ENCODE assay signal across 8 cellular contexts in genomic region chr17:77366558-77367245, GRCh38.
DNase-seq lines count a peak whose midpoint lies in the region; ATAC-seq, FAIRE-seq and TF ChIP-seq lines count a peak whose summit lies in the region.

No MANE protein-coding gene starts in this region.

- DNase-seq in Calu3 (no peak), MM.1S (peak; percentile 83), H1 (ENCODE audit: low read depth in 1 of 2, low spot score in 2 of 2) (peak in 1 of 2 experiments; percentile 42), osteoblast (ENCODE audit: insufficient read length, low spot score, missing footprints) (peak; percentile 87), PC-9 (no peak), NOMO-1 (lab: John Stamatoyannopoulos, UW; ENCODE audit: unreplicated experiment in 2 of 2) (no peak)
- DNase-seq in stimulated activated CD4-positive, alpha-beta T cell treated with anti-CD3 and anti-CD28 coated beads, Interleukin-15, amount 100 ng/mL, for 24 hours: no peak

- H4K5ac ChIP-seq in H1 (ENCODE audit: insufficient read length, low read depth, low read length): no peak overlapping the region

- H3K36me3 ChIP-seq in MM.1S (replicated peaks; ENCODE audit: insufficient read depth, low read length) (no peaks in the 10 kb centered on the region), H1 (ENCODE audit: control insufficient read depth in 2 of 4, insufficient read depth in 4 of 4, low read length in 3 of 4) (no peaks in the 10 kb centered on the region), osteoblast (ENCODE audit: insufficient read depth, low read length) (peaks cover 7% of the 10 kb centered on the region), PC-9 (ENCODE audit: low read depth) (no peaks in the 10 kb centered on the region)

- no peak overlapping the region for H2BK5ac ChIP-seq in H1 (ENCODE audit: low read depth, low read length)

- H3K14ac ChIP-seq in H1 (ENCODE audit: insufficient read length): no peak overlapping the region

- H3K4me2 ChIP-seq in MM.1S (ENCODE audit: low read depth, low read length) (peak overlapping the region; percentile 71), H1 (ENCODE audit: insufficient read depth in 1 of 2, low read depth in 2 of 2, low read length in 2 of 2) (peak overlapping the region in 1 of 2 experiments; percentile 13; a peak in 2 of 4 replicates), osteoblast (ENCODE audit: insufficient read depth, low read length) (peak overlapping the region; percentile 48), PC-9 (no peak overlapping the region)

- H3K4ac ChIP-seq in H1 (replicated peaks; ENCODE audit: insufficient read length, low read depth, low read length): no peak overlapping the region

- CTCF ChIA-PET in Calu3 (lab: Charles Lee): interaction anchor here (0.6 to 2.2 kb wide), 3 partner anchors 26 to 849 kb away, joined by 4 to 6 read pairs (median 5); no protein-coding TSS in a partner anchor
- CTCF ChIA-PET in H1 (lab: Charles Lee; ENCODE audit: partially characterized antibody): interaction anchor here (0.8 to 2.3 kb wide), 4 partner anchors 9 to 62 kb away, joined by 3 to 12 read pairs (median 4); no protein-coding TSS in a partner anchor
- CTCF ChIA-PET in PC-9 (lab: Charles Lee): no interaction called here

- ATAC-seq in HG03442 (IDR thresholded peaks at IDR 0.05; ENCODE audit: unreplicated experiment): no peak

- H3K23me2 ChIP-seq in H1 (ENCODE audit: low read depth, low read length): no peaks in the 10 kb centered on the region; the same call in 1 of the 2 replicates

- H3K79me1 ChIP-seq in H1 (ENCODE audit: low read depth, low read length): no peaks in the 10 kb centered on the region; the same call in 1 of the 2 replicates

- H3K27ac Mint-ChIP-seq in Calu3 (ENCODE audit: unreplicated experiment): peak overlapping the region; percentile 74

- TF ChIP-seq CTCF in Calu3 (IDR thresholded peaks at IDR 0.05; ENCODE audit: unreplicated experiment) (no peak), MM.1S (IDR thresholded peaks at IDR 0.05; ENCODE audit: low read length) (0 out of 2 replicates have a peak, but pooled peaks have one; percentile 3), H1 (IDR thresholded peaks at IDR 0.05; ENCODE audit: control extremely low read depth in 1 of 3, insufficient read depth in 1 of 3, low read depth in 1 of 3, low read length in 3 of 3) (no peak), osteoblast (IDR thresholded peaks at IDR 0.05; ENCODE audit: extremely low read depth, low read depth, low read length) (peak; percentile 10), PC-9 (conservative IDR thresholded peaks at IDR 0.05) (no peak)

- H3K9me2 ChIP-seq in MM.1S (replicated peaks; ENCODE audit: insufficient read depth, low read length) (no peaks in the 10 kb centered on the region), PC-9 (ENCODE audit: insufficient read depth) (no peaks in the 10 kb centered on the region)

- no peak for FAIRE-seq in H1 (lab: Jason Lieb, UNC)

- BruUV-seq in Calu3 (replicated peaks; lab: Mats Ljungman, UMichigan): no TSS peak
- BruUV-seq in PC-9 (replicated peaks; lab: Mats Ljungman, UMichigan): no TSS peak

- H2BK15ac ChIP-seq in H1 (ENCODE audit: low read length): no peak overlapping the region

- no peak overlapping the region for H3K23ac ChIP-seq in H1 (ENCODE audit: insufficient read length)

- H3K36me3 Mint-ChIP-seq in Calu3 (ENCODE audit: insufficient read depth, unreplicated experiment): peaks cover 67% of the 10 kb centered on the region

- H3K27me3 ChIP-seq in MM.1S (replicated peaks; ENCODE audit: insufficient read depth, low read length) (no peaks in the 10 kb centered on the region), H1 (replicated peaks in 1 of 4; ENCODE audit: control insufficient read depth in 3 of 4, extremely low read depth in 1 of 4, insufficient read depth in 3 of 4, low read length in 3 of 4) (no peaks in the 10 kb centered on the region), osteoblast (ENCODE audit: insufficient read depth, low read length) (no peaks in the 10 kb centered on the region), PC-9 (ENCODE audit: insufficient read depth, low read depth) (no peaks in the 10 kb centered on the region)

- peak overlapping the region; percentile 39; the same call in 1 of the 2 replicates for H3K9ac ChIP-seq in MM.1S (ENCODE audit: low read length)
- H3K9ac ChIP-seq in H1 (replicated peaks in 1 of 4; ENCODE audit: extremely low read depth in 1 of 4, low read depth in 3 of 4, low read length in 3 of 4): no peak overlapping the region

- TF ChIP-seq EP300 in H1 (IDR thresholded peaks at IDR 0.05; ENCODE audit: borderline replicate concordance in 1 of 2, low read depth in 2 of 2, low read length in 2 of 2): no peak

- 74% methylated on average over 8 of the region's 8 CpGs; no CpG with 5 or more reads in 1 of the 2 experiments for whole genome bisulfite sequencing in H1 (ENCODE audit: extremely low coverage in 1 of 2, insufficient coverage in 1 of 2, insufficient read length in 1 of 2, insufficient replicate concordance in 2 of 2, low coverage in 1 of 2, low lambda C conversion rate in 2 of 2, missing lambda C conversion rate in 1 of 2), 2 experiments

- H3K4me1 ChIP-seq in MM.1S (ENCODE audit: low read length) (peaks cover 59% of the 10 kb centered on the region), H1 (replicated peaks in 1 of 4; ENCODE audit: control insufficient read depth in 3 of 4, insufficient read depth in 4 of 4, low read length in 3 of 4) (peaks cover 7 to 24% (median 16%) of the 10 kb centered on the region in 4 experiments), osteoblast (ENCODE audit: insufficient read depth, low read length) (peaks cover 61% of the 10 kb centered on the region), PC-9 (replicated peaks; ENCODE audit: insufficient read depth) (peaks cover 7% of the 10 kb centered on the region)

- TF ChIP-seq RAD21 in H1 (IDR thresholded peaks at IDR 0.05 in 1 of 2, conservative IDR thresholded peaks at IDR 0.05 in 1 of 2; ENCODE audit: low read depth in 2 of 2, low read length in 2 of 2): no peak

- H2BK120ac ChIP-seq in H1 (replicated peaks; ENCODE audit: low read depth, low read length): no peak overlapping the region

- no peak overlapping the region for H3K56ac ChIP-seq in H1 (replicated peaks; ENCODE audit: insufficient read length, low read depth, low read length)

- H2BK12ac ChIP-seq in H1 (ENCODE audit: low read depth, low read length): no peak overlapping the region; the same call in 1 of the 2 replicates

- no peaks in the 10 kb centered on the region for H3K9me3 ChIP-seq in MM.1S (replicated peaks; ENCODE audit: insufficient read depth, low read length)
- no peaks in the 10 kb centered on the region for H3K9me3 ChIP-seq in H1 (ENCODE audit: insufficient read depth in 2 of 2, low read depth in 1 of 2, low read length in 1 of 2)
- H3K9me3 ChIP-seq in osteoblast (ENCODE audit: low read depth, low read length): no peaks in the 10 kb centered on the region
- no peaks in the 10 kb centered on the region for H3K9me3 ChIP-seq in PC-9 (ENCODE audit: insufficient read depth, low read depth)

- H3K27ac ChIP-seq in MM.1S (ENCODE audit: low read length) (peak overlapping the region; percentile 78), H1 (ENCODE audit: low read depth, low read length) (no peak overlapping the region), osteoblast (ENCODE audit: low read depth, low read length) (peak overlapping the region; percentile 84), PC-9 (no peak overlapping the region)

- intact Hi-C loops in Calu3 (cut with micrococcal nuclease; ENCODE audit: unreplicated experiment): no loop called here
- intact Hi-C loops in PC-9 (cut with micrococcal nuclease; ENCODE audit: unreplicated experiment): no loop called here

- no peaks in the 10 kb centered on the region for H3K27me3 Mint-ChIP-seq in Calu3 (ENCODE audit: unreplicated experiment)

- H3K4me3 Mint-ChIP-seq in Calu3 (ENCODE audit: low read depth, unreplicated experiment): peak overlapping the region; percentile 35

- POLR2A ChIA-PET in H1 (lab: Charles Lee; ENCODE audit: partially characterized antibody) (interaction anchor here (0.6 to 1.9 kb wide), 4 partner anchors 9 to 58 kb away, joined by 3 to 5 read pairs (median 4); no protein-coding TSS in a partner anchor), PC-9 (lab: Charles Lee; ENCODE audit: unreplicated experiment) (no interaction called here)

- no peak for TF ChIP-seq POLR2A in H1 (IDR thresholded peaks at IDR 0.05; ENCODE audit: control extremely low read depth in 1 of 2, low read depth in 2 of 2, low read length in 2 of 2)

- H2BK20ac ChIP-seq in H1 (ENCODE audit: low read length): no peak overlapping the region

- H4K20me1 ChIP-seq in MM.1S (ENCODE audit: insufficient read depth, low read length) (no peaks in the 10 kb centered on the region), H1 (replicated peaks in 1 of 2; ENCODE audit: control insufficient read depth in 1 of 2, insufficient read depth in 2 of 2, low read length in 2 of 2) (peaks cover 2 to 3% of the 10 kb centered on the region in 2 experiments), osteoblast (ENCODE audit: insufficient read depth, low read length) (peaks cover 50% of the 10 kb centered on the region), PC-9 (ENCODE audit: insufficient read depth) (peaks cover 40% of the 10 kb centered on the region)

- H2AFZ ChIP-seq in MM.1S (ENCODE audit: low read length) (peak overlapping the region; percentile 30), H1 (ENCODE audit: low read length) (no peak overlapping the region), osteoblast (ENCODE audit: low read length) (no peak overlapping the region), PC-9 (no peak overlapping the region)

- H3K9me3 Mint-ChIP-seq in Calu3 (ENCODE audit: low read depth, unreplicated experiment): no peaks in the 10 kb centered on the region

- H3K4me3 ChIP-seq in MM.1S (ENCODE audit: low read length) (peak overlapping the region; percentile 33; the same call in 1 of the 2 replicates), H1 (ENCODE audit: extremely low read depth in 1 of 4, insufficient read depth in 2 of 4, low read depth in 3 of 4, low read length in 4 of 4) (no peak overlapping the region), osteoblast (ENCODE audit: insufficient read depth, low read length) (no peak overlapping the region), PC-9 (no peak overlapping the region)

- H4K91ac ChIP-seq in H1 (replicated peaks; ENCODE audit: insufficient read length, low read length): no peak overlapping the region

- no peak overlapping the region for H3K18ac ChIP-seq in H1 (ENCODE audit: extremely low read depth, low read length)

- no peak overlapping the region for H2AK5ac ChIP-seq in H1 (ENCODE audit: low read depth, low read length)

- peaks cover 87% of the 10 kb centered on the region for H3K4me1 Mint-ChIP-seq in Calu3 (ENCODE audit: low read depth, unreplicated experiment)

- H3F3A ChIP-seq in MM.1S (ENCODE audit: insufficient read depth, low read length) (peaks cover 42% of the 10 kb centered on the region), PC-9 (ENCODE audit: insufficient read depth, low read depth) (peaks cover 9% of the 10 kb centered on the region; the same call in 1 of the 2 replicates)

- peak overlapping the region; percentile 45 for H4K8ac ChIP-seq in H1 (ENCODE audit: extremely low read depth, insufficient read depth, low read length)

- H3K79me2 ChIP-seq in MM.1S (ENCODE audit: low read length) (peaks cover 88% of the 10 kb centered on the region), H1 (ENCODE audit: control insufficient read depth in 1 of 2, insufficient read depth in 2 of 2, low read length in 2 of 2) (peaks cover 0 to 4% of the 10 kb centered on the region in 2 experiments; a peak in 1 of 4 replicates), osteoblast (ENCODE audit: insufficient read depth, low read length) (peaks cover 94% of the 10 kb centered on the region), PC-9 (ENCODE audit: low read depth) (peaks cover 19% of the 10 kb centered on the region)

Comparison
In these comparisons a context has a peak if more than half of its experiments do, and no peak if none do; other contexts are left out.
1. DNase-seq: peak in MM.1S (single experiment) and osteoblast (single experiment); none in Calu3 (single experiment), PC-9 (0 of 2), stimulated activated CD4-positive, alpha-beta T cell treated with anti-CD3 and anti-CD28 coated beads, Interleukin-15, amount 100 ng/mL, for 24 hours (single experiment) and NOMO-1 (0 of 2).
2. CTCF ChIP-seq: peak in MM.1S (single experiment) and osteoblast (single experiment); none in Calu3 (single experiment), H1 (0 of 3) and PC-9 (single experiment).
3. H3K27ac ChIP-seq: peak in MM.1S (single experiment) and osteoblast (single experiment); none in H1 (single experiment) and PC-9 (single experiment).